10 cellular contexts compared by ENCODE assay signal in genomic region chr11:31045335-31045734, GRCh38.
DNase-seq lines count a peak whose midpoint lies in the region; TF ChIP-seq lines count a peak whose summit lies in the region.
"Had no signal": no experiment of that assay in that cellular context is flagged by ENCODE, and none has a peak within 500 bp of the region (broad histone marks: within the 10 kb centered on the region; RNA-seq: fewer than 3 reads in every experiment).

No MANE protein-coding gene starts in this region.

- peaks cover 11% of the 10 kb centered on the region for H3K4me1 Mint-ChIP-seq in endodermal cell
- H3K4me1 Mint-ChIP-seq in progenitor cell of endocrine pancreas (ENCODE audit: low read depth) = no peaks in the 10 kb centered on the region

- H3K27ac ChIP-seq in endodermal cell (ENCODE audit: low read depth, low read length) (no peak overlapping the region), thyroid gland (no peak overlapping the region), ascending aorta (no peak overlapping the region)

- no peak overlapping the region for H3K4me3 ChIP-seq in endodermal cell (ENCODE audit: low read length)
- no peak overlapping the region for H3K4me3 ChIP-seq in thyroid gland (replicated peaks in 1 of 3)
- no peak overlapping the region for H3K4me3 ChIP-seq in ascending aorta

- peak; percentile 4 for DNase-seq in SKM-1 (lab: John Stamatoyannopoulos, UW; ENCODE audit: unreplicated experiment)
- DNase-seq in SKM-1 treated with dmso at 0.1 percent for 144 hours (lab: John Stamatoyannopoulos, UW; ENCODE audit: unreplicated experiment) = no peak
- DNase-seq in NAMALWA (ENCODE audit: low spot score) = peak; percentile 17
- no peak for DNase-seq in endodermal cell
- DNase-seq in progenitor cell of endocrine pancreas (ENCODE audit: low spot score, unreplicated experiment) = no peak
- no peak for DNase-seq in thyroid gland
- DNase-seq in activated T-cell treated with anti-CD3 and anti-CD28 coated beads, Interleukin-2, amount 50 U/mL, for 1 hour = no peak
- no peak for DNase-seq in ascending aorta (ENCODE audit: low spot score in 2 of 2)
- DNase-seq: activated gamma-delta T cell treated with Interleukin-2 at 50 U/mL for 16 hours, NCI-H1930 had no signal

- H3K4me3 Mint-ChIP-seq in endodermal cell = no peak overlapping the region
- no peak overlapping the region for H3K4me3 Mint-ChIP-seq in progenitor cell of endocrine pancreas (ENCODE audit: low read depth)

- H3K36me3 ChIP-seq in endodermal cell (ENCODE audit: control insufficient read depth, insufficient read depth, low read length) (no peaks in the 10 kb centered on the region), thyroid gland (no peaks in the 10 kb centered on the region), ascending aorta (no peaks in the 10 kb centered on the region)

- H3K9ac ChIP-seq in endodermal cell (ENCODE audit: extremely low read depth, low read length, poor library complexity, severe bottlenecking) = no peak overlapping the region

- H3K9me3 Mint-ChIP-seq in endodermal cell = peaks cover 2% of the 10 kb centered on the region
- peaks cover 2% of the 10 kb centered on the region for H3K9me3 Mint-ChIP-seq in progenitor cell of endocrine pancreas (ENCODE audit: low read depth)

- H3K36me3 Mint-ChIP-seq in endodermal cell (ENCODE audit: low read depth) (no peaks in the 10 kb centered on the region), progenitor cell of endocrine pancreas (ENCODE audit: insufficient read depth) (no peaks in the 10 kb centered on the region)

- H3K27me3 Mint-ChIP-seq in endodermal cell (ENCODE audit: insufficient read depth) = no peaks in the 10 kb centered on the region
- no peaks in the 10 kb centered on the region for H3K27me3 Mint-ChIP-seq in progenitor cell of endocrine pancreas

- intact Hi-C loops in thyroid gland (cut with DNase I) (no loop called here), ascending aorta (cut with DNase I) (no loop called here)

- H3K9me3 ChIP-seq in endodermal cell (ENCODE audit: control insufficient read depth, low read length) (peaks cover under 1% of the 10 kb centered on the region), thyroid gland (no peaks in the 10 kb centered on the region), ascending aorta (no peaks in the 10 kb centered on the region)

- 44 to 64% methylated on average over 4 to 5 of the region's 5 CpGs for WGBS in endodermal cell (ENCODE audit: insufficient coverage in 1 of 2, insufficient read length in 1 of 2), 2 experiments
- WGBS in thyroid gland, 2 donors = 39 to 43% methylated on average over 5 of the region's 5 CpGs

- no peak for TF ChIP-seq POLR2A in thyroid gland (IDR thresholded peaks at IDR 0.05)

- peak; percentile 81 for TF ChIP-seq CTCF in endodermal cell (conservative IDR thresholded peaks at IDR 0.05)
- TF ChIP-seq CTCF in progenitor cell of endocrine pancreas (IDR thresholded peaks at IDR 0.05; ENCODE audit: unreplicated experiment) = peak; percentile 61
- peak in 3 of 6 experiments; percentile 10 to 27 (median 19) for TF ChIP-seq CTCF in thyroid gland (IDR thresholded peaks at IDR 0.05)
- no peak for TF ChIP-seq CTCF in ascending aorta (IDR thresholded peaks at IDR 0.05)

- H3K27me3 ChIP-seq in endodermal cell (ENCODE audit: control insufficient read depth, insufficient read depth, low read length, poor library complexity, severe bottlenecking) (no peaks in the 10 kb centered on the region), thyroid gland (no peaks in the 10 kb centered on the region), ascending aorta (no peaks in the 10 kb centered on the region)

- H3K4me1 ChIP-seq in endodermal cell (ENCODE audit: control insufficient read depth, insufficient read depth, low read length) (peaks cover 11% of the 10 kb centered on the region), thyroid gland (no peaks in the 10 kb centered on the region), ascending aorta (no peaks in the 10 kb centered on the region)

- no peak overlapping the region for H3K27ac Mint-ChIP-seq in endodermal cell
- no peak overlapping the region for H3K27ac Mint-ChIP-seq in progenitor cell of endocrine pancreas

Comparison
In these comparisons a context has a peak if more than half of its experiments do, and no peak if none do; other contexts are left out.
1. DNase-seq: peak in SKM-1 (single experiment) and NAMALWA (single experiment); none in SKM-1 treated with dmso at 0.1 percent for 144 hours (single experiment), endodermal cell (single experiment), progenitor cell of endocrine pancreas (single experiment), thyroid gland (0 of 2), activated T-cell treated with anti-CD3 and anti-CD28 coated beads, Interleukin-2, amount 50 U/mL, for 1 hour (single experiment) and ascending aorta (0 of 2).
2. CTCF ChIP-seq: peak in endodermal cell (single experiment) and progenitor cell of endocrine pancreas (single experiment); none in ascending aorta (0 of 3).